8 cellular contexts compared by ENCODE assay signal in the genomic region with DNA sequence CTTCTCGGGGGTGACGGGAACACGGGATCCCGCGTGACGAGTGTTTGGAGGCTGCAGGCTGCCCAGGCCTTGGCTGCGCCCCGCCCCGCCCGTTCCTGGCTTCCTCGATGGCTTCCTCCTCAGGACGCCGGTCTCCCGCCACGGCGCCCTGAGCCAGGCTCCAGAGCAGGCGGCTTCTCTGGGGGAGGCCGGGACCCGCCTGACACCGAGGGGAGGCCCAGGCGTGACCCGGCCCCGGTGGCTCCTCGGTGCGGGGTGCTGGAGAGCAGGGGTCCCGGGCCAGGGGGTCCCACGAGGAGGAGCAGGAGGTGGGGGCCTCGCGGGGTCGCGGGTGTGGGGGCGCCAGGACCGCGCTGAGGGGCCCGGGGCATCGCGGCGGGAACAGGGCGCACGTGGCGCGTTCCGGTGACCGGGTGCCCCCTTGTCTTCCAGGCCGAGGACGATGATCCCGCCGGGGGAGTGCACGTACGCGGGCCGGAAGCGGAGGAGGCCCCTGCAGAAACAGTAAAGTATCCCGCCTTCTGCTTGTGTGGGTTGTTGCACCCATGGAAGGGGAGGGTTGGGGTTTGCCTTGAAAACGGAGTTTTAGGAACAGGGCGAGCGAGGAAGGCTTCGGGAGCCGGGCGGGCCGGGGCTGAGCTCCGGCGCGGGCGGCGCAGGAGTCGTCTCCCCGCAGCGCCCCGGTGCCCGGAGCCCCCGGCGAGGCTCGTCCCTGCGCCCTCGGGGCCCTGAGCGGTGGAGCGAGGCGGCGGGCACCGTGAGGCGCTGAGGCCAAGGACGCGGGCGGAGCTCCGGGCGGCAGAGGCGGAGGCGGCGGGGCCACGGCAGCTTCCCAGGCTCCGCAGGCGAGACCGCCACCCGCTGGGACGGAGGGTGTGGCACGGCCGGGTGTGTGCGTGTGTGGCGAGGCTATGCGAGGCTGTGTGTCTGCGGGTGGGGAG. TPM values are rescaled to one million over a fixed set of nuclear protein-coding genes. Genes with fewer than 3 reads are reported as not detected.
DNase-seq lines count a peak whose midpoint lies in the region; ATAC-seq and TF ChIP-seq lines count a peak whose summit lies in the region.

No MANE protein-coding gene starts in this region.

- no peaks in the 10 kb centered on the region for H3K79me2 ChIP-seq in mesendoderm (ENCODE audit: control insufficient read depth, insufficient read depth, low read length)

- peak overlapping the region; percentile 52 for H3K9ac ChIP-seq in mesendoderm (ENCODE audit: low read length)
- H3K9ac ChIP-seq in subcutaneous abdominal adipose tissue (ENCODE audit: low read length in 5 of 5): peak overlapping the region in 2 of 5 donors; percentile 44 to 59

- H2BK5ac ChIP-seq in mesendoderm (ENCODE audit: low read length): no peak overlapping the region

- H3K23ac ChIP-seq in mesendoderm (ENCODE audit: low read length): no peak overlapping the region

- peaks cover 0 to 8% (median 4%) of the 10 kb centered on the region in 5 donors for H3K9me3 ChIP-seq in subcutaneous abdominal adipose tissue (ENCODE audit: control insufficient read depth in 5 of 5, low read length in 5 of 5)

- DNase-seq in ecto neural progenitor cell (ENCODE audit: low spot score) (peak; percentile 72), mesendoderm (peak; percentile 51), NCI-H2081 treated with DMSO at 0.1 percent for 48 hours (lab: John Stamatoyannopoulos, UW) (no peak), NCI-H2196 treated with DMSO at 0.1 percent for 48 hours (lab: John Stamatoyannopoulos, UW; ENCODE audit: unreplicated experiment) (no peak)

- no peak overlapping the region for H2AK5ac ChIP-seq in mesendoderm (ENCODE audit: low read length)

- H2BK120ac ChIP-seq in mesendoderm (ENCODE audit: low read depth, low read length): no peak overlapping the region

- H3K27ac ChIP-seq in mesendoderm (ENCODE audit: low read depth, low read length) (no peak overlapping the region), subcutaneous abdominal adipose tissue (ENCODE audit: low read depth, low read length) (no peak overlapping the region)

- peak; percentile 50 for ATAC-seq in HG03066 (IDR thresholded peaks at IDR 0.05; ENCODE audit: low read depth, unreplicated experiment)
- ATAC-seq in activated CD4-positive, CD25-positive, alpha-beta regulatory T cell treated with anti-CD3 and anti-CD28 coated beads, Interleukin-2, amount 50 U/mL, for 24 hours: peak; percentile 83 to 85

- H3K4ac ChIP-seq in mesendoderm (ENCODE audit: low read depth, low read length): no peak overlapping the region

- no peak overlapping the region for H4K8ac ChIP-seq in mesendoderm (ENCODE audit: low read depth, low read length)

- H3K18ac ChIP-seq in mesendoderm (ENCODE audit: low read length): peak overlapping the region; percentile 3

- TF ChIP-seq CTCF in GM12875 (IDR thresholded peaks at IDR 0.05; ENCODE audit: borderline replicate concordance, insufficient read depth, low read depth, low read length): no peak

- H3K56ac ChIP-seq in mesendoderm (ENCODE audit: low read length): peak overlapping the region; percentile 79

- H3K36me3 ChIP-seq in mesendoderm (ENCODE audit: control insufficient read depth, insufficient read depth, low read length) (no peaks in the 10 kb centered on the region), subcutaneous abdominal adipose tissue (ENCODE audit: control insufficient read depth in 5 of 5, insufficient read depth in 5 of 5, low read length in 5 of 5) (no peaks in the 10 kb centered on the region)

- H3K4me1 ChIP-seq in mesendoderm (ENCODE audit: control insufficient read depth, low read depth, low read length) (no peaks in the 10 kb centered on the region), subcutaneous abdominal adipose tissue (ENCODE audit: control insufficient read depth in 5 of 5, insufficient read depth in 5 of 5, low read length in 5 of 5) (peaks cover 0 to 8% (median 4%) of the 10 kb centered on the region in 5 donors)

- no CpG with 5 or more reads among the region's 102 CpGs for WGBS in mesendoderm (ENCODE audit: extremely low coverage, insufficient coverage, low lambda C conversion rate)

- H3K4me2 ChIP-seq in mesendoderm (ENCODE audit: low read length): peak overlapping the region; percentile 44

- H3K27me3 ChIP-seq in mesendoderm (ENCODE audit: insufficient read depth, low read length, poor library complexity) (no peaks in the 10 kb centered on the region), subcutaneous abdominal adipose tissue (ENCODE audit: control insufficient read depth in 5 of 5, insufficient read depth in 4 of 5, low read length in 5 of 5) (peaks cover 6 to 27% (median 14%) of the 10 kb centered on the region in 5 donors)

- H3K4me3 ChIP-seq in GM12875 (ENCODE audit: low read depth, low read length): peak overlapping the region; percentile 59
- no peak overlapping the region for H3K4me3 ChIP-seq in mesendoderm (ENCODE audit: low read length)
- peak overlapping the region in 4 of 5 donors; percentile 38 to 59 (median 46) for H3K4me3 ChIP-seq in subcutaneous abdominal adipose tissue (ENCODE audit: low read depth in 1 of 5, low read length in 5 of 5)

- H3K79me1 ChIP-seq in mesendoderm (ENCODE audit: low read length): no peaks in the 10 kb centered on the region

- H4K5ac ChIP-seq in mesendoderm (ENCODE audit: low read length): no peak overlapping the region

- no peak overlapping the region for H2BK15ac ChIP-seq in mesendoderm (replicated peaks; ENCODE audit: low read depth)

RNA-seq across cellular contexts. Expression of a gene that starts 22.2 kb away (rescaled TPM):
- polyA plus RNA-seq in mesendoderm (2013, experiment 1 of 2): 0.17 TPM
- 0.22 TPM for polyA plus RNA-seq in mesendoderm (2013, experiment 2 of 2)

Comparison
In these comparisons a context has a peak if more than half of its experiments do, and no peak if none do; other contexts are left out.
1. DNase-seq: peak in ecto neural progenitor cell (single experiment) and mesendoderm (single experiment); none in NCI-H2081 treated with DMSO at 0.1 percent for 48 hours (single experiment) and NCI-H2196 treated with DMSO at 0.1 percent for 48 hours (single experiment).